Comparison of ENCODE assay signal across 27 cellular contexts in genomic region chr4:15605537-15605936, GRCh38. TPM values are rescaled to one million over a fixed set of nuclear protein-coding genes. Genes with fewer than 3 reads are reported as not detected.
DNase-seq lines count a peak whose midpoint lies in the region; ATAC-seq and TF ChIP-seq lines count a peak whose summit lies in the region.
"Had no signal": no experiment of that assay in that cellular context is flagged by ENCODE, and none has a peak within 500 bp of the region (broad histone marks: within the 10 kb centered on the region; RNA-seq: fewer than 3 reads in every experiment).

No MANE protein-coding gene starts in this region.

- peaks cover 18% of the 10 kb centered on the region for H3K79me2 ChIP-seq in SK-N-SH (ENCODE audit: insufficient read depth)

- H3K9me3 ChIP-seq in HUES6 (ENCODE audit: control insufficient read depth, insufficient read depth, low read depth, low read length) (peaks cover 2% of the 10 kb centered on the region; the same call in 1 of the 2 replicates), iPS-20b (ENCODE audit: insufficient read depth, low read depth, low read length) (peaks cover 4% of the 10 kb centered on the region; the same call in 1 of the 2 replicates), neuronal stem cell (replicated peaks in 1 of 2; ENCODE audit: control insufficient read depth in 2 of 2, insufficient read depth in 1 of 2, low read depth in 1 of 2, low read length in 2 of 2) (peaks cover 0 to 23% of the 10 kb centered on the region in 2 donors), A673 (ENCODE audit: low read depth, low read length, poor library complexity, severe bottlenecking) (no peaks in the 10 kb centered on the region), SK-N-SH (no peaks in the 10 kb centered on the region)

- TF ChIP-seq RAD21 in SK-N-SH (IDR thresholded peaks at IDR 0.05; ENCODE audit: low read length), result no peak

- H3K4me1 Mint-ChIP-seq in activated CD8-positive, alpha-beta T cell treated with anti-CD3 and anti-CD28 coated beads for 36 hours (ENCODE audit: low read depth), result peaks cover 2% of the 10 kb centered on the region
- no peaks in the 10 kb centered on the region for H3K4me1 Mint-ChIP-seq in activated CD8-positive, alpha-beta T cell treated with anti-CD3 and anti-CD28 coated beads, Interleukin-2, amount 10 ng/mL, durations not matched to agents 7 days and 5 days (ENCODE audit: low read depth)
- H3K4me1 Mint-ChIP-seq: IgD-negative memory B cell had no signal

- intact Hi-C loops in activated CD8-positive, alpha-beta T cell treated with anti-CD3 and anti-CD28 coated beads for 36 hours (cut with micrococcal nuclease), result no loop called here
- intact Hi-C loops in A673 (cut with micrococcal nuclease; ENCODE audit: unreplicated experiment), result no loop called here

- H3K27ac ChIP-seq in HUES6 (ENCODE audit: low read depth, low read length), result peak overlapping the region; percentile 54; the same call in 1 of the 2 replicates
- peak overlapping the region; percentile 40 for H3K27ac ChIP-seq in iPS-20b (ENCODE audit: low read length)
- no peak overlapping the region for H3K27ac ChIP-seq in neuronal stem cell (replicated peaks; ENCODE audit: low read length)
- H3K27ac ChIP-seq in A673 (ENCODE audit: low read depth, low read length, poor library complexity, severe bottlenecking), result no peak overlapping the region
- no peak overlapping the region for H3K27ac ChIP-seq in SK-N-SH (ENCODE audit: low read depth in 2 of 2, low read length in 1 of 2)
- H3K27ac ChIP-seq: 22Rv1, HL-60 had no signal

- CTCF ChIA-PET in activated CD8-positive, alpha-beta T cell treated with anti-CD3 and anti-CD28 coated beads for 36 hours (lab: Charles Lee), result no interaction called here
- CTCF ChIA-PET in activated CD8-positive, alpha-beta T cell treated with anti-CD3 and anti-CD28 coated beads, Interleukin-2, amount 10 ng/mL, durations not matched to agents 7 days and 5 days (lab: Charles Lee), result interaction anchor here (1.1 kb wide), 1 partner anchor 210 kb away, joined by 3 read pairs; no protein-coding TSS in a partner anchor
- CTCF ChIA-PET in A673 (lab: Charles Lee), result no interaction called here
- CTCF ChIA-PET in SK-N-SH (lab: Yijun Ruan, JAX), result interaction anchor here (1.4 kb wide), 1 partner anchor 277 kb away, joined by 3 read pairs; no protein-coding TSS in a partner anchor

- no peak for TF ChIP-seq EP300 in SK-N-SH (IDR thresholded peaks at IDR 0.05; ENCODE audit: borderline replicate concordance in 1 of 2, low read depth in 1 of 2, low read length in 1 of 2)

- peak overlapping the region; percentile 4 for H3K27ac Mint-ChIP-seq in activated CD8-positive, alpha-beta T cell treated with anti-CD3 and anti-CD28 coated beads for 36 hours
- no peak overlapping the region for H3K27ac Mint-ChIP-seq in activated CD8-positive, alpha-beta T cell treated with anti-CD3 and anti-CD28 coated beads, Interleukin-2, amount 10 ng/mL, durations not matched to agents 7 days and 5 days
- H3K27ac Mint-ChIP-seq: IgD-negative memory B cell had no signal

- no peak overlapping the region for H3K4me3 ChIP-seq in HUES6 (ENCODE audit: low read depth, low read length)
- H3K4me3 ChIP-seq in iPS-20b (ENCODE audit: low read length), result peak overlapping the region; percentile 32; the same call in 1 of the 2 replicates
- no peak overlapping the region for H3K4me3 ChIP-seq in neuronal stem cell (ENCODE audit: low read length in 2 of 2)
- H3K4me3 ChIP-seq in A673 (ENCODE audit: low read depth, low read length, poor library complexity, severe bottlenecking), result no peak overlapping the region
- no peak overlapping the region for H3K4me3 ChIP-seq in SK-N-SH (ENCODE audit: low read depth in 2 of 2, low read length in 1 of 2)

- H3K4me2 ChIP-seq in neuronal stem cell (ENCODE audit: insufficient read depth, low read length, poor library complexity, severe bottlenecking) (peak overlapping the region; percentile 11), SK-N-SH (no peak overlapping the region)

- no peaks in the 10 kb centered on the region for H3F3A ChIP-seq in SK-N-SH (replicated peaks; ENCODE audit: insufficient read depth)

- no peak overlapping the region for H3K14ac ChIP-seq in neuronal stem cell (ENCODE audit: low read length)

- no peaks in the 10 kb centered on the region for H3K79me1 ChIP-seq in neuronal stem cell (ENCODE audit: low read depth, low read length)

- H2BK15ac ChIP-seq in neuronal stem cell (ENCODE audit: low read length), result no peak overlapping the region

- H3K9me3 Mint-ChIP-seq in activated CD8-positive, alpha-beta T cell treated with anti-CD3 and anti-CD28 coated beads for 36 hours, result no peaks in the 10 kb centered on the region
- no peaks in the 10 kb centered on the region for H3K9me3 Mint-ChIP-seq in activated CD8-positive, alpha-beta T cell treated with anti-CD3 and anti-CD28 coated beads, Interleukin-2, amount 10 ng/mL, durations not matched to agents 7 days and 5 days (ENCODE audit: insufficient read depth)
- H3K9me3 Mint-ChIP-seq: CD8-positive, alpha-beta memory T cell had no signal

- H2BK5ac ChIP-seq in neuronal stem cell (ENCODE audit: low read length), result no peak overlapping the region

- no peaks in the 10 kb centered on the region for H3K9me2 ChIP-seq in SK-N-SH

- no peak overlapping the region for H3K18ac ChIP-seq in neuronal stem cell (ENCODE audit: low read length)

- no peak overlapping the region for H2BK120ac ChIP-seq in neuronal stem cell (ENCODE audit: low read depth, low read length)

- H3K4me1 ChIP-seq in HUES6 (ENCODE audit: control insufficient read depth, insufficient read depth, low read length) (peaks cover 19% of the 10 kb centered on the region; the same call in 1 of the 2 replicates), iPS-20b (ENCODE audit: insufficient read depth, low read length) (peaks cover 22% of the 10 kb centered on the region; the same call in 1 of the 2 replicates), neuronal stem cell (ENCODE audit: control insufficient read depth in 2 of 2, insufficient read depth in 1 of 2, low read depth in 1 of 2, low read length in 2 of 2) (peaks cover 2 to 8% of the 10 kb centered on the region in 2 donors), A673 (ENCODE audit: insufficient read depth, low read length, poor library complexity, severe bottlenecking) (no peaks in the 10 kb centered on the region), SK-N-SH (ENCODE audit: control insufficient read depth in 1 of 2, insufficient read depth in 2 of 2, low read depth in 1 of 2, low read length in 1 of 2) (no peaks in the 10 kb centered on the region; a peak in 1 of 4 replicates)

- no peak overlapping the region for H3K23ac ChIP-seq in neuronal stem cell (ENCODE audit: low read depth, low read length, poor library complexity)

- H4K91ac ChIP-seq in neuronal stem cell (ENCODE audit: low read depth, low read length, poor library complexity), result no peak overlapping the region

- no peak overlapping the region for H3K4me3 Mint-ChIP-seq in activated CD8-positive, alpha-beta T cell treated with anti-CD3 and anti-CD28 coated beads for 36 hours
- no peak overlapping the region for H3K4me3 Mint-ChIP-seq in activated CD8-positive, alpha-beta T cell treated with anti-CD3 and anti-CD28 coated beads, Interleukin-2, amount 10 ng/mL, durations not matched to agents 7 days and 5 days
- H3K4me3 Mint-ChIP-seq: CD8-positive, alpha-beta memory T cell; IgD-negative memory B cell had no signal

- no CpG with 5 or more reads among the region's 5 CpGs for WGBS in neuronal stem cell (ENCODE audit: extremely low coverage in 2 of 2, insufficient read length in 2 of 2, insufficient replicate concordance in 1 of 2), 2 donors
- WGBS in SK-N-SH (ENCODE audit: low lambda C conversion rate), result 98% methylated on average over 5 of the region's 5 CpGs

- no peak overlapping the region for H3K4ac ChIP-seq in neuronal stem cell (ENCODE audit: low read length)

- no TSS peak for BruUV-seq in A673 (replicated peaks; lab: Mats Ljungman, UMichigan)

- H4K20me1 ChIP-seq in SK-N-SH (ENCODE audit: insufficient read depth), result no peaks in the 10 kb centered on the region

- H4K8ac ChIP-seq in neuronal stem cell (ENCODE audit: low read depth, low read length), result no peak overlapping the region

- peaks cover 31% of the 10 kb centered on the region for H3K36me3 ChIP-seq in HUES6 (ENCODE audit: control insufficient read depth, insufficient read depth, low read length)
- H3K36me3 ChIP-seq in iPS-20b (ENCODE audit: insufficient read depth, low read depth, low read length), result peaks cover 26% of the 10 kb centered on the region
- peaks cover 0 to 76% of the 10 kb centered on the region in 2 donors for H3K36me3 ChIP-seq in neuronal stem cell (replicated peaks in 1 of 2; ENCODE audit: control insufficient read depth in 2 of 2, insufficient read depth in 2 of 2, low read length in 2 of 2)
- peaks cover 26% of the 10 kb centered on the region for H3K36me3 ChIP-seq in A673 (ENCODE audit: insufficient read depth, low read length, poor library complexity, severe bottlenecking)
- H3K36me3 ChIP-seq in SK-N-SH (replicated peaks in 1 of 2; ENCODE audit: control insufficient read depth in 1 of 2, insufficient read depth in 2 of 2, low read length in 1 of 2), result peaks cover 57 to 64% of the 10 kb centered on the region in 2 experiments

- H3K27me3 ChIP-seq in HUES6 (ENCODE audit: control insufficient read depth, insufficient read depth, low read length), result no peaks in the 10 kb centered on the region
- no peaks in the 10 kb centered on the region for H3K27me3 ChIP-seq in iPS-20b (ENCODE audit: insufficient read depth, low read length)
- no peaks in the 10 kb centered on the region for H3K27me3 ChIP-seq in neuronal stem cell (ENCODE audit: control insufficient read depth in 3 of 3, insufficient read depth in 3 of 3, low read depth in 1 of 3, low read length in 3 of 3)
- H3K27me3 ChIP-seq in A673 (replicated peaks; ENCODE audit: insufficient read depth, low read depth, low read length, poor library complexity), result no peaks in the 10 kb centered on the region
- no peaks in the 10 kb centered on the region for H3K27me3 ChIP-seq in SK-N-SH (ENCODE audit: insufficient read depth)

- no peak overlapping the region for H2BK12ac ChIP-seq in neuronal stem cell (ENCODE audit: low read length)

- TF ChIP-seq CTCF in activated CD8-positive, alpha-beta T cell treated with anti-CD3 and anti-CD28 coated beads for 36 hours (IDR thresholded peaks at IDR 0.05), result no peak
- TF ChIP-seq CTCF in A673 (conservative IDR thresholded peaks at IDR 0.05; ENCODE audit: low read depth, low read length) (no peak), SK-N-SH (IDR thresholded peaks at IDR 0.05) (no peak)

- H2AFZ ChIP-seq in neuronal stem cell (ENCODE audit: low read length), result no peak overlapping the region
- H2AFZ ChIP-seq in SK-N-SH (ENCODE audit: low read depth), result no peak overlapping the region

- POLR2A ChIA-PET in activated CD8-positive, alpha-beta T cell treated with anti-CD3 and anti-CD28 coated beads for 36 hours (lab: Charles Lee), result no interaction called here
- POLR2A ChIA-PET in activated CD8-positive, alpha-beta T cell treated with anti-CD3 and anti-CD28 coated beads, Interleukin-2, amount 10 ng/mL, durations not matched to agents 7 days and 5 days (lab: Charles Lee), result no interaction called here
- POLR2A ChIA-PET in A673 (lab: Charles Lee; ENCODE audit: low non-redundant PET), result no interaction called here
- POLR2A ChIA-PET in SK-N-SH (lab: Yijun Ruan, JAX), result no interaction called here

- no peak for DNase-seq in activated CD8-positive, alpha-beta T cell treated with anti-CD3 and anti-CD28 coated beads for 36 hours
- DNase-seq in activated CD8-positive, alpha-beta T cell treated with anti-CD3 and anti-CD28 coated beads, Interleukin-2, amount 10 ng/mL, durations not matched to agents 7 days and 5 days, result no peak
- DNase-seq in neuronal stem cell (ENCODE audit: low spot score) (peak; percentile 24), A673 (ENCODE audit: low spot score) (no peak), SK-N-SH (no peak)
- DNase-seq: AML-193; C1 segment of cervical spinal cord; Calu3; CD8-positive, alpha-beta memory T cell; DMS153; GOT3; Karpas-422; MV-4-11; NCI-H1105 treated with DMSO at 0.1 percent for 48 hours; NCI-H2029 treated with DMSO at 0.1 percent for 48 hours; NCI-H226; NCI-H510A treated with DMSO at 0.1 percent for 48 hours; NCI-H748 treated with DMSO at 0.1 percent for 48 hours; NK-92 treated with Interleukin-12 subunit alpha and Interleukin-12 subunit beta, amount 100 ng/mL, for 24 hours; SIG-M5 had no signal

- H3K9ac ChIP-seq in HUES6 (ENCODE audit: low read length), result no peak overlapping the region
- no peak overlapping the region; the same call in 1 of the 2 replicates for H3K9ac ChIP-seq in iPS-20b (ENCODE audit: low read depth, low read length)
- H3K9ac ChIP-seq in neuronal stem cell (ENCODE audit: low read depth, low read length, poor library complexity), result no peak overlapping the region
- no peak overlapping the region for H3K9ac ChIP-seq in SK-N-SH

- H3K27me3 Mint-ChIP-seq in activated CD8-positive, alpha-beta T cell treated with anti-CD3 and anti-CD28 coated beads for 36 hours, result no peaks in the 10 kb centered on the region
- H3K27me3 Mint-ChIP-seq in activated CD8-positive, alpha-beta T cell treated with anti-CD3 and anti-CD28 coated beads, Interleukin-2, amount 10 ng/mL, durations not matched to agents 7 days and 5 days (ENCODE audit: low read depth), result no peaks in the 10 kb centered on the region
- H3K27me3 Mint-ChIP-seq: CD8-positive, alpha-beta memory T cell; IgD-negative memory B cell had no signal

- H2AK5ac ChIP-seq in neuronal stem cell (ENCODE audit: low read depth, low read length), result no peak overlapping the region

- no peak for ATAC-seq in activated CD8-positive, alpha-beta T cell treated with anti-CD3 and anti-CD28 coated beads for 36 hours
- no peak for ATAC-seq in activated CD8-positive, alpha-beta T cell treated with anti-CD3 and anti-CD28 coated beads, Interleukin-2, amount 10 ng/mL, durations not matched to agents 7 days and 5 days
- no peak for ATAC-seq in HG02623 (IDR thresholded peaks at IDR 0.05; ENCODE audit: unreplicated experiment)
- ATAC-seq: SK-N-SH treated with all-trans-retinoic acid at 6 μM for 48 hours had no signal

- H3K36me3 Mint-ChIP-seq in activated CD8-positive, alpha-beta T cell treated with anti-CD3 and anti-CD28 coated beads for 36 hours (ENCODE audit: low read depth), result peaks cover 28% of the 10 kb centered on the region
- H3K36me3 Mint-ChIP-seq in activated CD8-positive, alpha-beta T cell treated with anti-CD3 and anti-CD28 coated beads, Interleukin-2, amount 10 ng/mL, durations not matched to agents 7 days and 5 days (ENCODE audit: low read depth), result peaks cover 26% of the 10 kb centered on the region

RNA-seq across cellular contexts. Expression of gene FBXL5, which starts 49.6 kb away (rescaled TPM):
- total RNA-seq in activated CD8-positive, alpha-beta T cell treated with anti-CD3 and anti-CD28 coated beads for 36 hours, result 10 to 100 TPM; 27.5 to 32.2 TPM
- 10 to 100 TPM; 40.9 to 42.0 TPM for total RNA-seq in activated CD8-positive, alpha-beta T cell treated with anti-CD3 and anti-CD28 coated beads, Interleukin-2, amount 10 ng/mL, durations not matched to agents 7 days and 5 days
- polyA plus RNA-seq in neuronal stem cell (2013, experiment 1 of 2), result 41.8 TPM
- 42.2 TPM for polyA plus RNA-seq in neuronal stem cell (2013, experiment 2 of 2)
- 59.7 and 60.1 TPM in 2 replicates for total RNA-seq in A673 (2021)
- 13.5 and 17.2 TPM in 2 replicates for polyA plus RNA-seq in SK-N-SH (2012; rRNA removed)
- polyA plus RNA-seq in SK-N-SH (2012; cell fraction: cytosol; rRNA removed), result 19.8 and 23.0 TPM in 2 replicates
- 8.3 and 19.9 TPM in 2 replicates for polyA plus RNA-seq in SK-N-SH (2012; cell fraction: nucleus; rRNA removed)

Comparison
In these comparisons a context has a peak if more than half of its experiments do, and no peak if none do; other contexts are left out.
1. CTCF ChIA-PET loops: an anchor here in activated CD8-positive, alpha-beta T cell treated with anti-CD3 and anti-CD28 coated beads, Interleukin-2, amount 10 ng/mL, durations not matched to agents 7 days and 5 days (1.1 kb wide) and SK-N-SH (1.4 kb wide); none called in activated CD8-positive, alpha-beta T cell treated with anti-CD3 and anti-CD28 coated beads for 36 hours and A673.
2. H3K27ac ChIP-seq: peak in HUES6 (single experiment) and iPS-20b (single experiment); none in neuronal stem cell (single experiment), A673 (single experiment) and SK-N-SH (0 of 2).